In the genomic region with DNA sequence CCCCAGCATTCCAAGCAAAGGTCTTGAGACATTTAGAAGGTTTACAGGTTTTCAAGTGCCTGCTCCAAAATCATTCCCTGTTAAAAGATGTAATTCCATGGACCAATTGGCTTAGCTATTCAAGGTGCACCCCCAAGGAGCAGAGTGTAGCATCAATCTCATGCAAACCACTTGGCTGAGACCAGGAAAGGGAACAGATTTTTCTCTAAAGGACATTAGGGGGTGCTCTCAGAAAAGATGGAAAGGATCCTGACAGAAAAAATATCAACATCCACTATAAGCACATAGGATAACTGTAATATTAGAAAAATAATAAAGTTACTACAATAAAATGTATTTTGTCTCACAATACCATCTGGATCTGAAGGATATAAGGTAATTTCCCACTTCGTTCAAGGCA, we compare ENCODE assay signal across 25 cellular contexts.
A peak's percentile ranks its signal among the peaks of the same experiment; 100 is the strongest.
DNase-seq lines count a peak whose midpoint lies in the region; ATAC-seq, FAIRE-seq and TF ChIP-seq lines count a peak whose summit lies in the region.
"Had no signal": no experiment of that assay in that cellular context is flagged by ENCODE, and none has a peak within 500 bp of the region (broad histone marks: within the 10 kb centered on the region; RNA-seq: fewer than 3 reads in every experiment).

No MANE protein-coding gene starts in this region.

- in situ Hi-C loops in GM13977 (cut with MboI; ENCODE audit: low pct_unique_long_range_greater_than_20kb, low sequenced_read_pairs, unreplicated experiment), result no loop called here

- peaks cover under 1% of the 10 kb centered on the region for H3K9me3 Mint-ChIP-seq in chondrocyte (ENCODE audit: low read depth)
- H3K9me3 Mint-ChIP-seq: activated CD4-positive, alpha-beta memory T cell treated with anti-CD3 and anti-CD28 coated beads, Interleukin-2, amount 10 ng/mL, durations not matched to agents 7 days and 5 days; activated naive CD8-positive, alpha-beta T cell treated with anti-CD3 and anti-CD28 coated beads for 36 hours had no signal

- H3K36me3 Mint-ChIP-seq in chondrocyte (ENCODE audit: low read depth), result no peaks in the 10 kb centered on the region
- H3K36me3 Mint-ChIP-seq: activated naive CD8-positive, alpha-beta T cell treated with anti-CD3 and anti-CD28 coated beads for 36 hours; IgD-negative memory B cell had no signal

- no peaks in the 10 kb centered on the region for H3K4me1 ChIP-seq in Peyer's patch
- H3K4me1 ChIP-seq: SJSA1, upper lobe of left lung had no signal

- H3K9me3 ChIP-seq in Peyer's patch, result no peaks in the 10 kb centered on the region
- H3K9me3 ChIP-seq: HAP-1, neutrophil, upper lobe of left lung had no signal

- DNase-seq in EH (ENCODE audit: low read depth) (peak; percentile 5), HTR-8/SVneo (ENCODE audit: insufficient read length, low spot score) (peak; percentile 3), chondrocyte (ENCODE audit: low spot score) (no peak), iPS-NIHi11 (ENCODE audit: low spot score) (peak; percentile 10), 8988T (no peak), Peyer's patch (no peak), GM13977 (ENCODE audit: low spot score) (no peak)
- DNase-seq: activated CD4-positive, alpha-beta memory T cell treated with anti-CD3 and anti-CD28 coated beads, Interleukin-2, amount 10 ng/mL, durations not matched to agents 7 days and 5 days; activated CD4-positive, CD25-positive, alpha-beta regulatory T cell treated with anti-CD3 and anti-CD28 coated beads, Interleukin-2, amount 50 U/mL, for 72 hours; activated effector memory CD4-positive, alpha-beta T cell treated with Interleukin-2 at 50 U/mL for 16 hours; activated naive CD8-positive, alpha-beta T cell treated with anti-CD3 and anti-CD28 coated beads for 36 hours; effector CD4-positive, alpha-beta T cell; GDM1; left colon; NCI-H446; stimulated activated CD4-positive, alpha-beta T cell treated with anti-CD3 and anti-CD28 coated beads, Interleukin-1b, Interleukin-23, amount 100 ng/mL, for 48 hours; upper lobe of left lung had no signal

- FAIRE-seq in HTR-8/SVneo (lab: Jason Lieb, UNC), result no peak

- no peak for TF ChIP-seq POLR2A in Peyer's patch (IDR thresholded peaks at IDR 0.05)

- H3K27ac Mint-ChIP-seq in chondrocyte (ENCODE audit: unreplicated experiment), result no peak overlapping the region
- H3K27ac Mint-ChIP-seq: activated CD4-positive, alpha-beta memory T cell treated with anti-CD3 and anti-CD28 coated beads, Interleukin-2, amount 10 ng/mL, durations not matched to agents 7 days and 5 days; activated naive CD8-positive, alpha-beta T cell treated with anti-CD3 and anti-CD28 coated beads for 36 hours; B cell; IgD-negative memory B cell had no signal

- no peaks in the 10 kb centered on the region for H3K27me3 Mint-ChIP-seq in chondrocyte (ENCODE audit: low read depth)
- H3K27me3 Mint-ChIP-seq: activated CD4-positive, alpha-beta memory T cell treated with anti-CD3 and anti-CD28 coated beads, Interleukin-2, amount 10 ng/mL, durations not matched to agents 7 days and 5 days; activated naive CD8-positive, alpha-beta T cell treated with anti-CD3 and anti-CD28 coated beads for 36 hours; B cell; IgD-negative memory B cell had no signal

- no peak for ATAC-seq in GM18517 (IDR thresholded peaks at IDR 0.05; ENCODE audit: unreplicated experiment)
- ATAC-seq: esophagus mucosa, left colon had no signal

- no peaks in the 10 kb centered on the region for H3K27me3 ChIP-seq in Peyer's patch
- H3K27me3 ChIP-seq: neutrophil, SJSA1, upper lobe of left lung had no signal

- no peak overlapping the region for H3K4me3 ChIP-seq in Peyer's patch
- H3K4me3 ChIP-seq: HAP-1, SJSA1, skin epidermis, upper lobe of left lung had no signal

- no peak overlapping the region for H3K27ac ChIP-seq in Peyer's patch
- H3K27ac ChIP-seq: neutrophil, SJSA1, skin epidermis, upper lobe of left lung had no signal

- no peaks in the 10 kb centered on the region for H3K4me1 Mint-ChIP-seq in chondrocyte (ENCODE audit: low read depth)
- H3K4me1 Mint-ChIP-seq: activated CD4-positive, alpha-beta memory T cell treated with anti-CD3 and anti-CD28 coated beads, Interleukin-2, amount 10 ng/mL, durations not matched to agents 7 days and 5 days; activated naive CD8-positive, alpha-beta T cell treated with anti-CD3 and anti-CD28 coated beads for 36 hours; B cell; IgD-negative memory B cell had no signal

- H3K4me3 Mint-ChIP-seq in chondrocyte (ENCODE audit: unreplicated experiment), result no peak overlapping the region
- H3K4me3 Mint-ChIP-seq: activated CD4-positive, alpha-beta memory T cell treated with anti-CD3 and anti-CD28 coated beads, Interleukin-2, amount 10 ng/mL, durations not matched to agents 7 days and 5 days; activated naive CD8-positive, alpha-beta T cell treated with anti-CD3 and anti-CD28 coated beads for 36 hours; B cell; IgD-negative memory B cell had no signal

- no peaks in the 10 kb centered on the region for H3K36me3 ChIP-seq in Peyer's patch
- H3K36me3 ChIP-seq: HAP-1, neutrophil, SJSA1, upper lobe of left lung had no signal

- TF ChIP-seq CTCF in chondrocyte (IDR thresholded peaks at IDR 0.05), result peak; percentile 52
- no peak for TF ChIP-seq CTCF in Peyer's patch (IDR thresholded peaks at IDR 0.05)
- TF ChIP-seq CTCF in GM13977 (IDR thresholded peaks at IDR 0.05; ENCODE audit: extremely low read depth, insufficient read depth, missing control alignments), result no peak

Comparison
In these comparisons a context has a peak if more than half of its experiments do, and no peak if none do; other contexts are left out.
1. DNase-seq: peak in EH (single experiment), HTR-8/SVneo (single experiment) and iPS-NIHi11 (single experiment); none in chondrocyte (single experiment), 8988T (single experiment), Peyer's patch (0 of 3) and GM13977 (single experiment).